21 cellular contexts compared by ENCODE assay signal in the genomic region with DNA sequence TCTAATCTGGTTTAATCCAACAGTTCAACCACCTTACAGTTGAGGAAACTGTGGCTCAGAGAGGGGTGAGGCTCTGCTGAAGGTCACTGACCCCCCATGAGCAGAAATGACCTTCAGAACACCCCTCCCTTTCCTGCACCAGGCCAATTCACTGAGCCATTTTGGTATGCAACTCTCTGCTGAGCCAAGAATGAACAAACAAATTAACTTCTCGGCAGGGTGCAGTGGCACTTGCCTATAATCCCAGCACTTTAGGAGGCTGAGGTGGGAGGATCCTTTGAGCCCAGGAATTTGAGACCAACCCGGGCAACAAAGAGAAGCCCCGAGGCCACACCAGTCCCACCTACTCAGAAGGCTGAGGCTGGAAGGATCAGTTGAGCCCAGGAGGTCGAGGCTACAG. TPM values are rescaled to one million over a fixed set of nuclear protein-coding genes. Genes with fewer than 3 reads are reported as not detected.
DNase-seq lines count a peak whose midpoint lies in the region; ATAC-seq, FAIRE-seq and TF ChIP-seq lines count a peak whose summit lies in the region.
"Had no signal": no experiment of that assay in that cellular context is flagged by ENCODE, and none has a peak within 500 bp of the region (broad histone marks: within the 10 kb centered on the region; RNA-seq: fewer than 3 reads in every experiment).

No MANE protein-coding gene starts in this region.

- H3K27me3 Mint-ChIP-seq in progenitor cell of endocrine pancreas: no peaks in the 10 kb centered on the region

- H3K27ac Mint-ChIP-seq in progenitor cell of endocrine pancreas: no peak overlapping the region
- H3K27ac Mint-ChIP-seq: CD4-positive, alpha-beta T cell had no signal

- peak; percentile 14 for DNase-seq in NCI-H345 (lab: John Stamatoyannopoulos, UW)
- DNase-seq in NCI-H345 treated with DMSO at 0.1 percent for 48 hours (lab: John Stamatoyannopoulos, UW; ENCODE audit: unreplicated experiment): no peak
- no peak for DNase-seq in RWPE1 (ENCODE audit: low spot score)
- DNase-seq in HepG2 (ENCODE audit: low spot score): no peak
- DNase-seq in upper lobe of right lung: peak; percentile 33
- no peak for DNase-seq in progenitor cell of endocrine pancreas (ENCODE audit: low spot score, unreplicated experiment)
- DNase-seq in GM20000 (ENCODE audit: low spot score): no peak
- DNase-seq in G401 (ENCODE audit: low spot score): no peak
- DNase-seq: Caco-2; CD4-positive, alpha-beta T cell; DMS153; NCI-H187 treated with DMSO at 0.1 percent for 48 hours; NCI-H2227 treated with DMSO at 0.1 percent for 48 hours; NK-92 treated with Interleukin-12 subunit alpha and Interleukin-12 subunit beta, amount 100 ng/mL, for 24 hours had no signal

- POLR2A ChIA-PET in RWPE1 (lab: Yijun Ruan, JAX; ENCODE audit: low non-redundant PET) (no interaction called here), HepG2 (lab: Yijun Ruan, JAX) (interaction anchor here (0.9 kb wide), 1 partner anchor 14 kb away, joined by 3 read pairs; no protein-coding TSS in a partner anchor)

- peaks cover 64% of the 10 kb centered on the region for H3K4me1 ChIP-seq in HepG2 (ENCODE audit: insufficient read depth, low read length)
- no peaks in the 10 kb centered on the region for H3K4me1 ChIP-seq in upper lobe of right lung

- peaks cover 9% of the 10 kb centered on the region for H3K9me3 Mint-ChIP-seq in progenitor cell of endocrine pancreas (ENCODE audit: low read depth)
- H3K9me3 Mint-ChIP-seq: CD4-positive, alpha-beta T cell had no signal

- ATAC-seq in HepG2 (no peak), upper lobe of right lung (no peak)
- ATAC-seq: SK-N-SH treated with all-trans-retinoic acid at 6 μM for 48 hours had no signal

- TF ChIP-seq CTCF in RWPE1 (conservative IDR thresholded peaks at IDR 0.05; ENCODE audit: low read depth): no peak
- no peak for TF ChIP-seq CTCF in HepG2 (CRISPR knock-in tag; IDR thresholded peaks at IDR 0.05)
- no peak for TF ChIP-seq CTCF in upper lobe of right lung (IDR thresholded peaks at IDR 0.05)
- TF ChIP-seq CTCF in progenitor cell of endocrine pancreas (IDR thresholded peaks at IDR 0.05; ENCODE audit: unreplicated experiment): no peak
- TF ChIP-seq CTCF in GM20000 (IDR thresholded peaks at IDR 0.05; ENCODE audit: extremely low read depth, missing control alignments): no peak

- no peak overlapping the region for H3K9ac ChIP-seq in HepG2 (ENCODE audit: insufficient read depth, low read depth, low read length)
- H3K9ac ChIP-seq: KMS-11 had no signal

- no peaks in the 10 kb centered on the region for H3K9me3 ChIP-seq in HepG2 (ENCODE audit: low read length)
- H3K9me3 ChIP-seq in upper lobe of right lung: no peaks in the 10 kb centered on the region

- H3K36me3 ChIP-seq in HepG2 (replicated peaks in 1 of 2; ENCODE audit: control insufficient read depth in 1 of 2, insufficient read depth in 2 of 2, low read length in 2 of 2): no peaks in the 10 kb centered on the region
- no peaks in the 10 kb centered on the region for H3K36me3 ChIP-seq in upper lobe of right lung

- H3K27me3 ChIP-seq in HepG2 (ENCODE audit: control insufficient read depth in 1 of 2, insufficient read depth in 2 of 2, low read length in 2 of 2): peaks cover 2 to 5% of the 10 kb centered on the region in 2 experiments; a peak in 2 of 5 replicates
- H3K27me3 ChIP-seq in upper lobe of right lung: no peaks in the 10 kb centered on the region

- 11% methylated on average over 4 of the region's 4 CpGs for WGBS in HepG2 (ENCODE audit: low lambda C conversion rate)

- H4K20me1 ChIP-seq in HepG2 (ENCODE audit: insufficient read depth, low read length): no peaks in the 10 kb centered on the region

- no peak for TF ChIP-seq EP300 in HepG2 (IDR thresholded peaks at IDR 0.05; ENCODE audit: low read depth in 2 of 2, low read length in 2 of 2)
- TF ChIP-seq EP300 in HepG2 (CRISPR knock-in tag; IDR thresholded peaks at IDR 0.05; ENCODE audit: borderline replicate concordance): no peak

- no peak for TF ChIP-seq POLR2A in HepG2 (IDR thresholded peaks at IDR 0.05; ENCODE audit: insufficient read depth in 1 of 2, low read depth in 2 of 2, low read length in 2 of 2)

- H3K36me3 Mint-ChIP-seq in progenitor cell of endocrine pancreas (ENCODE audit: insufficient read depth): no peaks in the 10 kb centered on the region

- H3K4me2 ChIP-seq in HepG2 (ENCODE audit: low read depth, low read length): no peak overlapping the region
- H3K4me2 ChIP-seq: KMS-11 had no signal

- intact Hi-C loops in HepG2 (cut with micrococcal nuclease; ENCODE audit: unreplicated experiment): loop anchor here (10.0 kb wide), 1 partner anchor 55 kb away; no protein-coding TSS in a partner anchor
- intact Hi-C loops in upper lobe of right lung (cut with DNase I): no loop called here

- no peak overlapping the region for H3K4me3 Mint-ChIP-seq in progenitor cell of endocrine pancreas (ENCODE audit: low read depth)
- H3K4me3 Mint-ChIP-seq: CD4-positive, alpha-beta T cell had no signal

- no peaks in the 10 kb centered on the region for H3K79me2 ChIP-seq in HepG2 (ENCODE audit: insufficient read depth, low read length)

- no peak for TF ChIP-seq RAD21 in HepG2 (CRISPR knock-in tag; IDR thresholded peaks at IDR 0.05)

- peak; percentile 12 for FAIRE-seq in HepG2 (lab: Jason Lieb, UNC)
- FAIRE-seq: GM12878, GM19239, RCC 7860 had no signal

- H3K27ac ChIP-seq in RWPE1: peak overlapping the region; percentile 81
- H3K27ac ChIP-seq in HepG2 (ENCODE audit: extremely low read length, insufficient read depth, low read length): no peak overlapping the region
- no peak overlapping the region for H3K27ac ChIP-seq in upper lobe of right lung
- H3K27ac ChIP-seq: 22Rv1, KMS-11 had no signal

- CTCF ChIA-PET in RWPE1 (lab: Yijun Ruan, JAX): interaction anchor here (0.6 kb wide), 1 partner anchor 35 kb away, joined by 3 read pairs; no protein-coding TSS in a partner anchor
- CTCF ChIA-PET in HepG2 (lab: Yijun Ruan, JAX; ENCODE audit: low intra/inter-chr PET ratio, low total read pairs): no interaction called here

- no peak overlapping the region for H2AFZ ChIP-seq in HepG2 (ENCODE audit: low read length)

- no TSS peak for BruUV-seq in HepG2 (replicated peaks; lab: Mats Ljungman, UMichigan)

- H3K4me3 ChIP-seq in HepG2 (replicated peaks in 1 of 3; ENCODE audit: insufficient read depth in 1 of 3, low read depth in 2 of 3, low read length in 3 of 3): no peak overlapping the region
- H3K4me3 ChIP-seq in upper lobe of right lung: no peak overlapping the region
- H3K4me3 ChIP-seq: GM12878 had no signal

- in situ Hi-C loops in HepG2 (cut with HindIII; ENCODE audit: extremely low pct_ligation_motif_present, low pct_unique_long_range_greater_than_20kb): no loop called here
- in situ Hi-C loops in G401 (cut with HindIII; ENCODE audit: low sequenced_read_pairs): no loop called here

- peaks cover 28% of the 10 kb centered on the region for H3K4me1 Mint-ChIP-seq in progenitor cell of endocrine pancreas (ENCODE audit: low read depth)

TF ChIP-seq in HepG2, 621 proteins besides CTCF, POLR2A, EP300 and RAD21 (continues in another document):
- TF ChIP-seq AGO1 (IDR thresholded peaks at IDR 0.05; ENCODE audit: low read depth, low read length, poor library complexity, severe bottlenecking) (no peak), PRMT3 (CRISPR knock-in tag; IDR thresholded peaks at IDR 0.05; ENCODE audit: borderline replicate concordance, low read depth) (no peak)
- TF ChIP-seq, protein P1, sequence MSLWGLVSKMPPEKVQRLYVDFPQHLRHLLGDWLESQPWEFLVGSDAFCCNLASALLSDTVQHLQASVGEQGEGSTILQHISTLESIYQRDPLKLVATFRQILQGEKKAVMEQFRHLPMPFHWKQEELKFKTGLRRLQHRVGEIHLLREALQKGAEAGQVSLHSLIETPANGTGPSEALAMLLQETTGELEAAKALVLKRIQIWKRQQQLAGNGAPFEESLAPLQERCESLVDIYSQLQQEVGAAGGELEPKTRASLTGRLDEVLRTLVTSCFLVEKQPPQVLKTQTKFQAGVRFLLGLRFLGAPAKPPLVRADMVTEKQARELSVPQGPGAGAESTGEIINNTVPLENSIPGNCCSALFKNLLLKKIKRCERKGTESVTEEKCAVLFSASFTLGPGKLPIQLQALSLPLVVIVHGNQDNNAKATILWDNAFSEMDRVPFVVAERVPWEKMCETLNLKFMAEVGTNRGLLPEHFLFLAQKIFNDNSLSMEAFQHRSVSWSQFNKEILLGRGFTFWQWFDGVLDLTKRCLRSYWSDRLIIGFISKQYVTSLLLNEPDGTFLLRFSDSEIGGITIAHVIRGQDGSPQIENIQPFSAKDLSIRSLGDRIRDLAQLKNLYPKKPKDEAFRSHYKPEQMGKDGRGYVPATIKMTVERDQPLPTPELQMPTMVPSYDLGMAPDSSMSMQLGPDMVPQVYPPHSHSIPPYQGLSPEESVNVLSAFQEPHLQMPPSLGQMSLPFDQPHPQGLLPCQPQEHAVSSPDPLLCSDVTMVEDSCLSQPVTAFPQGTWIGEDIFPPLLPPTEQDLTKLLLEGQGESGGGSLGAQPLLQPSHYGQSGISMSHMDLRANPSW (CRISPR knock-in tag; IDR thresholded peaks at IDR 0.05; ENCODE audit: borderline replicate concordance): no peak

RNA-seq across cellular contexts. Expression of gene PDGFA, which starts 29.8 kb away (rescaled TPM):
- total RNA-seq in HepG2 (2016; rRNA removed; fragmentation: Illumina TruSeq; extraction: Trizol) (0.80 and 1.5 TPM in 2 replicates), upper lobe of right lung (57.1 TPM), progenitor cell of endocrine pancreas (81.2 and 86.2 TPM in 2 replicates)
- 1.1 and 1.6 TPM in 2 replicates for total RNA-seq in HepG2 (2016; cell fraction: cytosol; rRNA removed; fragmentation: Illumina TruSeq; extraction: Trizol; ENCODE audit: low read depth)
- 1.0 and 1.8 TPM in 2 replicates for total RNA-seq in HepG2 (2016; cell fraction: insoluble cytoplasmic fraction; rRNA removed; fragmentation: Illumina TruSeq; extraction: Trizol)
- 2.6 and 3.0 TPM in 2 replicates for total RNA-seq in HepG2 (2016; cell fraction: membrane; rRNA removed; fragmentation: Illumina TruSeq; extraction: Trizol)
- total RNA-seq in HepG2 (2016; cell fraction: nucleus; rRNA removed; fragmentation: Illumina TruSeq; extraction: Trizol): 1.3 and 1.4 TPM in 2 replicates
- 2.4 and 3.4 TPM in 2 replicates for polyA plus RNA-seq in HepG2 (2011; rRNA removed)
- 1.2 and 2.1 TPM in 2 replicates for polyA plus RNA-seq in HepG2 (2011; cell fraction: cytosol; rRNA removed)
- 2.9 and 5.0 TPM in 2 replicates for polyA plus RNA-seq in HepG2 (2011; cell fraction: nucleus; rRNA removed)
- 1.2 and 1.3 TPM in 2 replicates for polyA plus RNA-seq in HepG2 (2012)
- polyA plus RNA-seq in HepG2 (2016; cell fraction: cytosol; fragmentation: Illumina TruSeq; extraction: Trizol; ENCODE audit: low read depth): 0.57 and 0.60 TPM in 2 replicates
- 0.93 and 1.1 TPM in 2 replicates for polyA plus RNA-seq in HepG2 (2016; cell fraction: insoluble cytoplasmic fraction; fragmentation: Illumina TruSeq; extraction: Trizol; ENCODE audit: low read depth)
- 1.1 TPM in 2 replicates for polyA plus RNA-seq in HepG2 (2016; cell fraction: membrane; fragmentation: Illumina TruSeq; extraction: Trizol; ENCODE audit: low read depth)
- 1.9 TPM in 2 replicates for polyA plus RNA-seq in HepG2 (2016; cell fraction: nucleus; fragmentation: Illumina TruSeq; extraction: Trizol; ENCODE audit: insufficient read depth, low read depth)
- 14.6 and 20.5 TPM in 2 replicates for polyA minus RNA-seq in HepG2 (2011; rRNA and poly(A)+ RNA removed; ENCODE audit: low replicate concordance)
- 4.8 and 15.5 TPM in 2 replicates for polyA minus RNA-seq in HepG2 (2011; cell fraction: cytosol; rRNA and poly(A)+ RNA removed)
- polyA minus RNA-seq in HepG2 (2011; cell fraction: nucleus; rRNA and poly(A)+ RNA removed): 2.3 and 2.4 TPM in 2 replicates
- 0.34 and 2.6 TPM in 2 replicates for total RNA-seq in G401 (2014; rRNA removed; shearing (Covaris generic))
- total RNA-seq: OCI-LY7 had no signal

Comparison
In these comparisons a context has a peak if more than half of its experiments do, and no peak if none do; other contexts are left out.
1. DNase-seq: peak in NCI-H345 (single experiment) and upper lobe of right lung (single experiment); none in NCI-H345 treated with DMSO at 0.1 percent for 48 hours (single experiment), RWPE1 (single experiment), HepG2 (single experiment), progenitor cell of endocrine pancreas (single experiment), GM20000 (single experiment) and G401 (single experiment).
2. RNA of gene PDGFA, which starts 29.8 kb away (total RNA-seq): 81.2 to 86.2 TPM in progenitor cell of endocrine pancreas and 57.1 TPM in upper lobe of right lung (single experiment); 0.80 to 3.0 TPM in HepG2 and 0.34 to 2.6 TPM in G401; every median in the first group is over 10 times any median in the second.